ENCODE assay signal across 22 cellular contexts in genomic region chr10:127467793-127468192, GRCh38.
"Had no signal": no experiment of that assay in that cellular context is flagged by ENCODE, and none has a peak within 500 bp of the region (broad histone marks: within the 10 kb centered on the region; RNA-seq: fewer than 3 reads in every experiment).

No MANE protein-coding gene starts in this region.

- H3K9me3 ChIP-seq: neutrophil, pancreas, prostate gland, right lobe of liver, sigmoid colon, stomach, thoracic aorta, thyroid gland, tibial nerve, upper lobe of right lung, uterus had no signal

- ATAC-seq: naive thymus-derived CD4-positive, alpha-beta T cell; natural killer cell; pancreas; right cardiac atrium; right lobe of liver; stimulated activated effector memory CD8-positive, alpha-beta T cell treated with anti-CD3 and anti-CD28 coated beads, Interleukin-12 subunit alpha, Interleukin-12 subunit beta, amount 100 ng/mL, for 72 hours; stimulated activated naive B cell treated with anti-CD40 and anti-IgM and Interleukin-4, amounts not matched to agents 10 μg/mL and 1 μg/mL and 100 μg/mL, for 72 hours; upper lobe of right lung had no signal

- H3K27ac ChIP-seq: neutrophil, pancreas, prostate gland, right lobe of liver, sigmoid colon, stomach, thoracic aorta, thyroid gland, tibial nerve, upper lobe of right lung, uterus had no signal

- H3K4me3 ChIP-seq: pancreas, prostate gland, right lobe of liver, sigmoid colon, stomach, thoracic aorta, thyroid gland, tibial nerve, upper lobe of right lung, uterus had no signal

- H3K27me3 ChIP-seq: pancreas, right lobe of liver, sigmoid colon, stomach, thyroid gland, tibial nerve, upper lobe of right lung, uterus had no signal

- H3K36me3 ChIP-seq: neutrophil, pancreas, prostate gland, right lobe of liver, sigmoid colon, stomach, thoracic aorta, thyroid gland, tibial nerve, upper lobe of right lung, uterus had no signal

- DNase-seq: naive thymus-derived CD4-positive, alpha-beta T cell; natural killer cell; nucleus accumbens; pancreas; right cardiac atrium; right lobe of liver; sigmoid colon; stimulated activated CD4-positive, alpha-beta T cell treated with anti-CD3 and anti-CD28 coated beads, Interleukin-15, amount 100 ng/mL, for 24 hours; stimulated activated CD4-positive, alpha-beta T cell treated with anti-CD3 and anti-CD28 coated beads, Interleukin-2, amount 100 ng/mL, for 24 hours; stimulated activated CD4-positive, alpha-beta T cell treated with anti-CD3 and anti-CD28 coated beads, Interleukin-2, amount 100 ng/mL, for 48 hours; stimulated activated CD4-positive, alpha-beta T cell treated with anti-CD3 and anti-CD28 coated beads, Interleukin-4, amount 100 ng/mL, for 24 hours; stimulated activated naive B cell treated with anti-CD40 and anti-IgM and Interleukin-4, amounts not matched to agents 10 μg/mL and 1 μg/mL and 100 μg/mL, for 72 hours; stimulated activated naive CD4-positive, alpha-beta T cell treated with Interleukin-2 at 50 U/mL for 16 hours; stomach; thyroid gland; upper lobe of right lung; uterus had no signal
